Comparison of ENCODE assay signal across 20 cellular contexts in the genomic region with DNA sequence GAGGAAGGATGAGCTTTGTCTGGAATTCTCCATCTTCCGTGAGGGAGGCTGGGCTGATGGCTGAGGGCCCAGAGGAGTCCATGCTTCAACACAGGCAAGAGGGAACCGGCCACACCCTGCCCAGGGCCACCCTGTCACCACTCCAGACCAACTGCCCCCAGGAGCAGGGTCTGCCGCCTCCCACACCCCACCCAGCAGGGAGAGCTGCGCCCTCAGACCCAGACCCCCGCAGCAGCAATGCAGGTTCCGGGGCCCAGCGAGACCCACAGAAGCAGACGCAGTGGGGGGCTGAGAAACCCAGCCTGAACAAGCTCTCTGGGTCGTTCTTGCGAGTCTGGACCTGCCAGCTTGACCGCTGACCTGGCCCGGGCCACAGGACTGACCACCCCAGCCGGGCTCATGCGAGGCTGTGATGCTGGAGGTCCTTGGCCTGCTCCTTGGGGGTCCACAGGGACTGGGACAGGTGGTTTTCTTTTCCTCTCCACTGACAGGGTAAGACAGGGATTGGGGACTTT. TPM values are rescaled to one million over a fixed set of nuclear protein-coding genes. Genes with fewer than 3 reads are reported as not detected.
DNase-seq lines count a peak whose midpoint lies in the region; ATAC-seq, FAIRE-seq and TF ChIP-seq lines count a peak whose summit lies in the region.
"Had no signal": no experiment of that assay in that cellular context is flagged by ENCODE, and none has a peak within 500 bp of the region (broad histone marks: within the 10 kb centered on the region; RNA-seq: fewer than 3 reads in every experiment).

No MANE protein-coding gene starts in this region.

- ATAC-seq in heart right ventricle (peak in 1 of 8 donors; percentile 13), HepG2 (no peak), HG03442 (IDR thresholded peaks at IDR 0.05; ENCODE audit: unreplicated experiment) (no peak)
- ATAC-seq: CD8-positive, alpha-beta T cell had no signal

- H2AFZ ChIP-seq in HepG2 (ENCODE audit: low read length) = no peak overlapping the region

- no peak for DNase-seq in heart right ventricle
- DNase-seq in right atrium auricular region (ENCODE audit: low spot score) = no peak
- DNase-seq in HepG2 (ENCODE audit: low spot score) = no peak
- no peak for DNase-seq in hypothalamus (lab: John Stamatoyannopoulos, UW)
- no peak for DNase-seq in stimulated activated CD4-positive, alpha-beta T cell treated with anti-CD3 and anti-CD28 coated beads, Interleukin-4, amount 100 ng/mL, for 24 hours
- DNase-seq: ACHN; CD8-positive, alpha-beta T cell; COR-L47; DMS153; DMS79 treated with DMSO at 0.1 percent for 48 hours; EL; H9 had no signal

- no peaks in the 10 kb centered on the region for H3K9me3 ChIP-seq in heart right ventricle
- H3K9me3 ChIP-seq in right atrium auricular region = no peaks in the 10 kb centered on the region
- H3K9me3 ChIP-seq in HEK293 (ENCODE audit: control insufficient read depth, insufficient read depth, low read depth, low read length) = no peaks in the 10 kb centered on the region
- no peaks in the 10 kb centered on the region for H3K9me3 ChIP-seq in HepG2 (ENCODE audit: low read length)

- H3K27me3 ChIP-seq in heart right ventricle (no peaks in the 10 kb centered on the region), right atrium auricular region (no peaks in the 10 kb centered on the region), HepG2 (ENCODE audit: control insufficient read depth in 1 of 2, insufficient read depth in 2 of 2, low read length in 2 of 2) (peaks cover 23 to 71% of the 10 kb centered on the region in 2 experiments)

- CTCF ChIA-PET in HEK293 (lab: Yijun Ruan, JAX) (interaction anchor here (0.6 kb wide), 1 partner anchor 306 kb away, joined by 4 read pairs; no protein-coding TSS in a partner anchor), HepG2 (lab: Yijun Ruan, JAX; ENCODE audit: low intra/inter-chr PET ratio, low total read pairs) (no interaction called here)

- no peak overlapping the region for H3K4me3 ChIP-seq in heart right ventricle
- H3K4me3 ChIP-seq in right atrium auricular region = no peak overlapping the region
- H3K4me3 ChIP-seq in HEK293 (ENCODE audit: low read depth, low read length) = no peak overlapping the region
- no peak overlapping the region for H3K4me3 ChIP-seq in HepG2 (replicated peaks in 1 of 3; ENCODE audit: insufficient read depth in 1 of 3, low read depth in 2 of 3, low read length in 3 of 3)

- no peak for TF ChIP-seq CTCF in heart right ventricle (IDR thresholded peaks at IDR 0.05)
- TF ChIP-seq CTCF in right atrium auricular region (IDR thresholded peaks at IDR 0.05) = no peak
- no peak for TF ChIP-seq CTCF in HEK293 (tag by site-specific recombination; IDR thresholded peaks at IDR 0.05)
- no peak for TF ChIP-seq CTCF in HepG2 (CRISPR knock-in tag; IDR thresholded peaks at IDR 0.05)

- no peak for FAIRE-seq in HepG2 (lab: Jason Lieb, UNC)
- FAIRE-seq: D721Med, G401.6, GM12891 had no signal

- H4K20me1 ChIP-seq in HepG2 (ENCODE audit: insufficient read depth, low read length) = no peaks in the 10 kb centered on the region

- in situ Hi-C loops in HepG2 (cut with HindIII; ENCODE audit: extremely low pct_ligation_motif_present, low pct_unique_long_range_greater_than_20kb) = loop anchor here (10.0 kb wide), 1 partner anchor 81 kb away; no protein-coding TSS in a partner anchor

- no peaks in the 10 kb centered on the region for H3K36me3 ChIP-seq in heart right ventricle
- H3K36me3 ChIP-seq in right atrium auricular region = no peaks in the 10 kb centered on the region
- H3K36me3 ChIP-seq in HEK293 (ENCODE audit: control insufficient read depth in 2 of 2, insufficient read depth in 1 of 2, low read length in 2 of 2) = no peaks in the 10 kb centered on the region
- no peaks in the 10 kb centered on the region for H3K36me3 ChIP-seq in HepG2 (replicated peaks in 1 of 2; ENCODE audit: control insufficient read depth in 1 of 2, insufficient read depth in 2 of 2, low read length in 2 of 2)

- 89 to 90% methylated on average over 14 of the region's 14 CpGs for WGBS in heart right ventricle, 2 donors
- 48% methylated on average over 7 of the region's 14 CpGs for WGBS in HepG2 (ENCODE audit: low lambda C conversion rate)

- BruUV-seq in HepG2 (replicated peaks; lab: Mats Ljungman, UMichigan) = no TSS peak

- no peak for TF ChIP-seq EP300 in HepG2 (IDR thresholded peaks at IDR 0.05; ENCODE audit: low read depth in 2 of 2, low read length in 2 of 2)
- no peak for TF ChIP-seq EP300 in HepG2 (CRISPR knock-in tag; IDR thresholded peaks at IDR 0.05; ENCODE audit: borderline replicate concordance)

- H3K27ac ChIP-seq in heart right ventricle (peak overlapping the region in 9 of 10 donors; percentile 70 to 94 (median 78)), right atrium auricular region (peak overlapping the region in 1 of 2 donors; percentile 40), HEK293 (ENCODE audit: extremely low read depth, low read depth, low read length) (no peak overlapping the region), HepG2 (ENCODE audit: extremely low read length, insufficient read depth, low read length) (no peak overlapping the region)

- intact Hi-C loops in heart right ventricle (cut with DNase I) (loop anchor here in 6 of 10 donors (5.0 to 10.0 kb wide), 5 partner anchors 119 to 149 kb away; no protein-coding TSS in a partner anchor), HepG2 (cut with micrococcal nuclease; ENCODE audit: unreplicated experiment) (no loop called here)

- H3K9ac ChIP-seq in HepG2 (ENCODE audit: insufficient read depth, low read depth, low read length) = no peak overlapping the region

- no peaks in the 10 kb centered on the region for H3K79me2 ChIP-seq in HepG2 (ENCODE audit: insufficient read depth, low read length)

- no peak overlapping the region for H3K4me2 ChIP-seq in HepG2 (ENCODE audit: low read depth, low read length)

- TF ChIP-seq POLR2A in HepG2 (IDR thresholded peaks at IDR 0.05; ENCODE audit: insufficient read depth in 1 of 2, low read depth in 2 of 2, low read length in 2 of 2) = no peak

- TF ChIP-seq RAD21 in HepG2 (CRISPR knock-in tag; IDR thresholded peaks at IDR 0.05) = no peak

- H3K4me1 ChIP-seq in heart right ventricle (peaks cover 18 to 40% (median 36%) of the 10 kb centered on the region in 9 donors), right atrium auricular region (peaks cover 0 to 28% of the 10 kb centered on the region in 2 donors), HEK293 (ENCODE audit: control insufficient read depth, insufficient read depth, low read length) (no peaks in the 10 kb centered on the region), HepG2 (ENCODE audit: insufficient read depth, low read length) (no peaks in the 10 kb centered on the region)

- POLR2A ChIA-PET in HEK293 (lab: Yijun Ruan, JAX) = interaction anchor here (1.3 kb wide), 1 partner anchor 9 kb away, joined by 3 read pairs; no protein-coding TSS in a partner anchor
- POLR2A ChIA-PET in HepG2 (lab: Yijun Ruan, JAX) = no interaction called here

RNA-seq across cellular contexts. Expression of a gene that starts 25.0 kb away (rescaled TPM):
- total RNA-seq in heart right ventricle = 1 to 10 TPM in 1 of 10 donors, under 1 TPM in 5, not detected in 4; 0.15 to 1.3 (median 0.24) TPM
- polyA plus RNA-seq in heart right ventricle = under 1 TPM; 0.12 to 0.22 TPM
- under 1 TPM in 1 of 2 donors, not detected in 1; 0.08 TPM for total RNA-seq in right atrium auricular region
- total RNA-seq in HepG2 (2016; rRNA removed; fragmentation: Illumina TruSeq; extraction: Trizol) = not detected in 2 replicates
- not detected in 2 replicates for total RNA-seq in HepG2 (2016; cell fraction: cytosol; rRNA removed; fragmentation: Illumina TruSeq; extraction: Trizol; ENCODE audit: low read depth)
- not detected in 2 replicates for total RNA-seq in HepG2 (2016; cell fraction: insoluble cytoplasmic fraction; rRNA removed; fragmentation: Illumina TruSeq; extraction: Trizol)
- not detected in 2 replicates for total RNA-seq in HepG2 (2016; cell fraction: membrane; rRNA removed; fragmentation: Illumina TruSeq; extraction: Trizol)
- total RNA-seq in HepG2 (2016; cell fraction: nucleus; rRNA removed; fragmentation: Illumina TruSeq; extraction: Trizol) = not detected in 2 replicates
- polyA plus RNA-seq in HepG2 (2011; rRNA removed) = 0.01 and 0.09 TPM in 2 replicates
- 0.01 and 0.03 TPM in 2 replicates for polyA plus RNA-seq in HepG2 (2011; cell fraction: cytosol; rRNA removed)
- polyA plus RNA-seq in HepG2 (2011; cell fraction: nucleus; rRNA removed) = 0.14 and 0.32 TPM in 2 replicates
- polyA plus RNA-seq in HepG2 (2012) = 0.05 TPM in 2 replicates
- not detected in 2 replicates for polyA plus RNA-seq in HepG2 (2016; cell fraction: cytosol; fragmentation: Illumina TruSeq; extraction: Trizol; ENCODE audit: low read depth)
- not detected in 2 replicates for polyA plus RNA-seq in HepG2 (2016; cell fraction: insoluble cytoplasmic fraction; fragmentation: Illumina TruSeq; extraction: Trizol; ENCODE audit: low read depth)
- polyA plus RNA-seq in HepG2 (2016; cell fraction: membrane; fragmentation: Illumina TruSeq; extraction: Trizol; ENCODE audit: low read depth) = not detected in 2 replicates
- polyA plus RNA-seq in HepG2 (2016; cell fraction: nucleus; fragmentation: Illumina TruSeq; extraction: Trizol; ENCODE audit: insufficient read depth, low read depth) = not detected in 2 replicates
- polyA minus RNA-seq in HepG2 (2011; rRNA and poly(A)+ RNA removed; ENCODE audit: low replicate concordance) = 0.04 TPM in 1 of 2 replicates, not detected in the other
- not detected in 2 replicates for polyA minus RNA-seq in HepG2 (2011; cell fraction: cytosol; rRNA and poly(A)+ RNA removed)
- polyA minus RNA-seq in HepG2 (2011; cell fraction: nucleus; rRNA and poly(A)+ RNA removed) = 0.13 TPM in 1 of 2 replicates, not detected in the other
- total RNA-seq: A172; CD8-positive, alpha-beta T cell; H9; HT1080 had no signal
- polyA plus RNA-seq: CD14-positive monocyte had no signal

RNA-seq across cellular contexts. Expression of a gene that starts 56.5 kb away (rescaled TPM):
- total RNA-seq in heart right ventricle = under 1 TPM in 6 of 10 donors, not detected in 4; 0.18 to 0.80 (median 0.39) TPM
- polyA plus RNA-seq in heart right ventricle = under 1 TPM; 0.38 to 0.95 TPM
- total RNA-seq in right atrium auricular region = not detected
- total RNA-seq in HepG2 (2016; rRNA removed; fragmentation: Illumina TruSeq; extraction: Trizol) = not detected in 2 replicates
- total RNA-seq in HepG2 (2016; cell fraction: cytosol; rRNA removed; fragmentation: Illumina TruSeq; extraction: Trizol; ENCODE audit: low read depth) = not detected in 2 replicates
- not detected in 2 replicates for total RNA-seq in HepG2 (2016; cell fraction: insoluble cytoplasmic fraction; rRNA removed; fragmentation: Illumina TruSeq; extraction: Trizol)
- not detected in 2 replicates for total RNA-seq in HepG2 (2016; cell fraction: membrane; rRNA removed; fragmentation: Illumina TruSeq; extraction: Trizol)
- total RNA-seq in HepG2 (2016; cell fraction: nucleus; rRNA removed; fragmentation: Illumina TruSeq; extraction: Trizol) = not detected in 2 replicates
- polyA plus RNA-seq in HepG2 (2011; rRNA removed) = not detected in 2 replicates
- not detected in 2 replicates for polyA plus RNA-seq in HepG2 (2011; cell fraction: cytosol; rRNA removed)
- not detected in 2 replicates for polyA plus RNA-seq in HepG2 (2011; cell fraction: nucleus; rRNA removed)
- not detected in 2 replicates for polyA plus RNA-seq in HepG2 (2012)
- polyA plus RNA-seq in HepG2 (2016; cell fraction: cytosol; fragmentation: Illumina TruSeq; extraction: Trizol; ENCODE audit: low read depth) = not detected in 2 replicates
- polyA plus RNA-seq in HepG2 (2016; cell fraction: insoluble cytoplasmic fraction; fragmentation: Illumina TruSeq; extraction: Trizol; ENCODE audit: low read depth) = not detected in 2 replicates
- polyA plus RNA-seq in HepG2 (2016; cell fraction: membrane; fragmentation: Illumina TruSeq; extraction: Trizol; ENCODE audit: low read depth) = not detected in 2 replicates
- polyA plus RNA-seq in HepG2 (2016; cell fraction: nucleus; fragmentation: Illumina TruSeq; extraction: Trizol; ENCODE audit: insufficient read depth, low read depth) = not detected in 2 replicates
- polyA minus RNA-seq in HepG2 (2011; rRNA and poly(A)+ RNA removed; ENCODE audit: low replicate concordance) = not detected in 2 replicates
- polyA minus RNA-seq in HepG2 (2011; cell fraction: cytosol; rRNA and poly(A)+ RNA removed) = not detected in 2 replicates
- not detected in 2 replicates for polyA minus RNA-seq in HepG2 (2011; cell fraction: nucleus; rRNA and poly(A)+ RNA removed)
- total RNA-seq: A172, HT1080 had no signal
- polyA plus RNA-seq: CD14-positive monocyte had no signal

Comparison
In these comparisons a context has a peak if more than half of its experiments do, and no peak if none do; other contexts are left out.
1. H3K27ac ChIP-seq: peak in heart right ventricle (9 of 10); none in HEK293 (single experiment) and HepG2 (single experiment).